ENCODE assay signal across 1 cellular context in the genomic region with DNA sequence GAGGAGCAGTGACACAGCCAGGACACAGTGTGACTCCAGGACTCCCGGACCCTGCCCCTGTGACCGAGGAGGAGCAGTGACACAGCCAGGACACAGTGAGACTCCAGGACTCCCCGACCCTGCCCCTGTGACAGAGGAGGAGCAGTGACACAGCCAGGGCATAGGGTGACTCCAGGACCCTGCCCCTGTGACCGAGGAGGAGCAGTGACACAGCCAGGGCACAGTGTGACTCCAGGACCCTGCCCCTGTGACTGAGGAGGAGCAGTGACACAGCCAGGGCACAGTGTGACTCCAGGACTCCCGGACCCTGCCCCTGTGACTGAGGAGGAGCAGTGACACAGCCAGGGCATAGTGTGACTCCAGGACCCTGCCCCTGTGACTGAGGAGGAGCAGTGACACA. TPM values are rescaled to one million over a fixed set of nuclear protein-coding genes. Genes with fewer than 3 reads are reported as not detected.
"Had no signal": no experiment of that assay in that cellular context is flagged by ENCODE, and none has a peak within 500 bp of the region (broad histone marks: within the 10 kb centered on the region; RNA-seq: fewer than 3 reads in every experiment).

No MANE protein-coding gene starts in this region.

RNA-seq across cellular contexts. Expression of gene COL6A2, which starts 12.7 kb away (rescaled TPM):
- polyA plus RNA-seq: neural cell had no signal
